ENCODE assay signal across 15 cellular contexts in genomic region chr2:188561473-188561979, GRCh38.
DNase-seq lines count a peak whose midpoint lies in the region; ATAC-seq and TF ChIP-seq lines count a peak whose summit lies in the region.
"Had no signal": no experiment of that assay in that cellular context is flagged by ENCODE, and none has a peak within 500 bp of the region (broad histone marks: within the 10 kb centered on the region; RNA-seq: fewer than 3 reads in every experiment).

No MANE protein-coding gene starts in this region.

- no peak overlapping the region for H3K4me3 Mint-ChIP-seq in H9
- no peak overlapping the region for H3K4me3 Mint-ChIP-seq in central memory CD8-positive, alpha-beta T cell
- H3K4me3 Mint-ChIP-seq: CD4-positive, alpha-beta memory T cell had no signal

- H3T11ph ChIP-seq in H9 (ENCODE audit: low read length): no peak overlapping the region

- no peaks in the 10 kb centered on the region for H3K27me3 ChIP-seq in H9 (ENCODE audit: insufficient read depth, low read length)
- H3K27me3 ChIP-seq in upper lobe of right lung: no peaks in the 10 kb centered on the region

- no peak overlapping the region for H2AFZ ChIP-seq in H9 (ENCODE audit: low read length)
- H2AFZ ChIP-seq: GM23248 had no signal

- H2BK20ac ChIP-seq in H9 (ENCODE audit: low read depth, low read length, poor library complexity, severe bottlenecking): no peak overlapping the region

- no peak overlapping the region for H3K9ac ChIP-seq in H9 (ENCODE audit: extremely low read depth, insufficient read length, low read length)
- H3K9ac ChIP-seq: GM23248 had no signal

- no peaks in the 10 kb centered on the region for H3K27me3 Mint-ChIP-seq in H9 (ENCODE audit: low read depth)
- no peaks in the 10 kb centered on the region for H3K27me3 Mint-ChIP-seq in central memory CD8-positive, alpha-beta T cell
- H3K27me3 Mint-ChIP-seq: CD4-positive, alpha-beta memory T cell had no signal

- no CpG with 5 or more reads among the region's 4 CpGs for WGBS in H9 (ENCODE audit: extremely low coverage, insufficient read length, low lambda C conversion rate)

- DNase-seq in H9 (no peak), sciatic nerve (ENCODE audit: low spot score) (no peak), upper lobe of right lung (no peak), DMS153 (lab: John Stamatoyannopoulos, UW) (no peak), NCI-H446 (lab: John Stamatoyannopoulos, UW) (no peak), cerebellar nuclear complex (lab: John Stamatoyannopoulos, UW) (no peak)
- no peak for DNase-seq in central memory CD8-positive, alpha-beta T cell (ENCODE audit: low spot score in 2 of 2)
- DNase-seq: C1 segment of cervical spinal cord; Calu3; CD4-positive, alpha-beta memory T cell; COR-L47; DND-41; GM23248; HCEC 1CT had no signal

- H3K4ac ChIP-seq in H9 (ENCODE audit: low read depth, low read length): no peak overlapping the region

- no peaks in the 10 kb centered on the region for H3K4me1 ChIP-seq in H9 (ENCODE audit: insufficient read depth, low read length)
- no peaks in the 10 kb centered on the region for H3K4me1 ChIP-seq in upper lobe of right lung

- H3K14ac ChIP-seq in H9 (ENCODE audit: insufficient read depth, low read length): no peak overlapping the region

- H3K4me2 ChIP-seq in H9 (ENCODE audit: insufficient read depth, insufficient read length, low read length): no peak overlapping the region

- no peak overlapping the region for H4K8ac ChIP-seq in H9 (replicated peaks; ENCODE audit: insufficient read length, low read depth, low read length)

- intact Hi-C loops in sciatic nerve (cut with DNase I) (no loop called here), upper lobe of right lung (cut with DNase I) (no loop called here)

- H3K36me3 Mint-ChIP-seq in H9 (ENCODE audit: insufficient read depth in 1 of 3, low read depth in 3 of 3): peaks cover 25 to 44% (median 43%) of the 10 kb centered on the region in 3 experiments
- H3K36me3 Mint-ChIP-seq in central memory CD8-positive, alpha-beta T cell (ENCODE audit: insufficient read depth): no peaks in the 10 kb centered on the region
- H3K36me3 Mint-ChIP-seq: CD4-positive, alpha-beta memory T cell had no signal

- H2BK5ac ChIP-seq in H9 (ENCODE audit: insufficient read length, low read length): no peak overlapping the region

- no peak overlapping the region for H3K4me3 ChIP-seq in upper lobe of right lung
- H3K4me3 ChIP-seq: GM23248 had no signal

- H3K23ac ChIP-seq in H9 (ENCODE audit: insufficient read length, low read depth, low read length): no peak overlapping the region

- H3K23me2 ChIP-seq in H9 (ENCODE audit: insufficient read length, low read depth, low read length, poor library complexity, severe bottlenecking): no peaks in the 10 kb centered on the region

- H4K91ac ChIP-seq in H9 (ENCODE audit: insufficient read length, low read depth, low read length): no peak overlapping the region

- H2AK5ac ChIP-seq in H9 (ENCODE audit: insufficient read length, low read length): no peak overlapping the region

- H3K4me1 Mint-ChIP-seq in H9: peaks cover 0 to 9% of the 10 kb centered on the region in 2 experiments; a peak in 2 of 4 replicates
- no peaks in the 10 kb centered on the region for H3K4me1 Mint-ChIP-seq in central memory CD8-positive, alpha-beta T cell
- H3K4me1 Mint-ChIP-seq: CD4-positive, alpha-beta memory T cell had no signal

- H3K79me2 ChIP-seq in H9 (ENCODE audit: insufficient read depth, low read length): no peaks in the 10 kb centered on the region

- H3K18ac ChIP-seq in H9 (ENCODE audit: insufficient read length, low read depth, low read length): no peak overlapping the region

- no peak overlapping the region for H2BK15ac ChIP-seq in H9 (ENCODE audit: low read depth, low read length)

- no peak overlapping the region for H3K56ac ChIP-seq in H9 (ENCODE audit: insufficient read length, low read depth, low read length)

- peak overlapping the region in 2 of 3 experiments; percentile 86 to 93; a peak in 3 of 7 replicates for H3K27ac Mint-ChIP-seq in H9
- no peak overlapping the region for H3K27ac Mint-ChIP-seq in central memory CD8-positive, alpha-beta T cell (ENCODE audit: low read depth)
- H3K27ac Mint-ChIP-seq: CD4-positive, alpha-beta memory T cell had no signal

- no peak overlapping the region for H2BK12ac ChIP-seq in H9 (ENCODE audit: insufficient read length, low read depth, low read length)

- no peak overlapping the region for H2BK120ac ChIP-seq in H9 (ENCODE audit: low read depth, low read length, poor library complexity, severe bottlenecking)

- no peak overlapping the region for H4K5ac ChIP-seq in H9 (ENCODE audit: insufficient read length, low read depth, low read length)

- no peak overlapping the region for H3K27ac ChIP-seq in H9 (ENCODE audit: insufficient read length, low read depth, low read length)
- H3K27ac ChIP-seq in upper lobe of right lung: no peak overlapping the region
- H3K27ac ChIP-seq: GM23248 had no signal

- no peaks in the 10 kb centered on the region for H3K9me3 ChIP-seq in H9 (ENCODE audit: control insufficient read depth, low read depth, low read length)
- H3K9me3 ChIP-seq in upper lobe of right lung: no peaks in the 10 kb centered on the region

- no peaks in the 10 kb centered on the region for H4K20me1 ChIP-seq in H9 (ENCODE audit: control insufficient read depth, insufficient read depth, insufficient read length)

- H3K9me3 Mint-ChIP-seq in H9: peaks cover 0 to 6% of the 10 kb centered on the region in 2 experiments; a peak in 2 of 5 replicates
- peaks cover 17% of the 10 kb centered on the region for H3K9me3 Mint-ChIP-seq in central memory CD8-positive, alpha-beta T cell

- TF ChIP-seq CTCF in H9 (conservative IDR thresholded peaks at IDR 0.05) (no peak), upper lobe of right lung (IDR thresholded peaks at IDR 0.05) (no peak)

- no peaks in the 10 kb centered on the region for H3K36me3 ChIP-seq in upper lobe of right lung

- no peaks in the 10 kb centered on the region for H3K79me1 ChIP-seq in H9 (ENCODE audit: insufficient read depth, low read depth, low read length, poor library complexity, severe bottlenecking)

- ATAC-seq in central memory CD8-positive, alpha-beta T cell (replicated peaks; ENCODE audit: extremely low read depth, poor library complexity, severe bottlenecking): peak; percentile 10
- ATAC-seq in sciatic nerve (peak; percentile 26), upper lobe of right lung (peak; percentile 38), GM19328 (IDR thresholded peaks at IDR 0.05; ENCODE audit: unreplicated experiment) (no peak)
